ENCODE assay signal across 21 cellular contexts in the genomic region with DNA sequence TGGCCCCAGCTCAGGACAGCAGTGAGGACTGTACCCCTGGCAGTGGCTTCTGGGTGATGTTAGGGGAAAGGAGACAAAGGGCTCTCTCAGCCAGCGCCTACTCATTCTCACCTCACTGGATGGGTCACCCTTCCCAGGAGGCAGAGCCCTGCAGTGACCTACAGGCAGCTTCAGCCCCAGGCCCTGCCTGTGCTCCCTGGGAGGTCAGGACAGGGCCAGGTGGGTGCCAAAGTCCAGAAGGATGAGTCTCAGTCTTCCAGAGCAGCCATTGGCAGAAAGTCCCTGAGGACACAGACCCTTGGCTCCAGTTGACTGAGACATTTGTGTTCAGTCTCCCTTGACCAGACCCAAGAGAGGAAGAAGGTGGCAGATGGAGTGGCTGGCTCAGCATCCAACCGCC.
A peak's percentile ranks its signal among the peaks of the same experiment; 100 is the strongest.
DNase-seq lines count a peak whose midpoint lies in the region; ATAC-seq lines count a peak whose summit lies in the region.
"Had no signal": no experiment of that assay in that cellular context is flagged by ENCODE, and none has a peak within 500 bp of the region (broad histone marks: within the 10 kb centered on the region; RNA-seq: fewer than 3 reads in every experiment).

No MANE protein-coding gene starts in this region.

- no peak overlapping the region for H3K4ac ChIP-seq in neuronal stem cell (ENCODE audit: low read length)

- H3K9me3 ChIP-seq in BLaER1 = no peaks in the 10 kb centered on the region
- no peaks in the 10 kb centered on the region for H3K9me3 ChIP-seq in T-helper 17 cell (ENCODE audit: control insufficient read depth, low read length, poor library complexity, severe bottlenecking)
- H3K9me3 ChIP-seq in neuronal stem cell (replicated peaks in 1 of 2; ENCODE audit: control insufficient read depth in 2 of 2, insufficient read depth in 1 of 2, low read depth in 1 of 2, low read length in 2 of 2) = no peaks in the 10 kb centered on the region
- H3K9me3 ChIP-seq: A549, BE2C, HAP-1 had no signal

- no peaks in the 10 kb centered on the region for H3K9me3 Mint-ChIP-seq in activated T-cell treated with anti-CD3 and anti-CD28 coated beads, Interleukin-2, amount 50 U/mL, for 4 hours
- H3K9me3 Mint-ChIP-seq: CD4-positive, alpha-beta memory T cell; GM23338; HFFc6 had no signal

- H3K79me1 ChIP-seq in neuronal stem cell (ENCODE audit: low read depth, low read length) = no peaks in the 10 kb centered on the region

- H3K4me3 ChIP-seq in BLaER1 (no peak overlapping the region), neuronal stem cell (ENCODE audit: low read length in 2 of 2) (no peak overlapping the region)
- H3K4me3 ChIP-seq: A549, GM23338, HAP-1 had no signal

- H3K14ac ChIP-seq in neuronal stem cell (ENCODE audit: low read length) = no peak overlapping the region

- H3K27me3 Mint-ChIP-seq in T-helper 17 cell = peaks cover 57% of the 10 kb centered on the region
- H3K27me3 Mint-ChIP-seq in activated T-cell treated with anti-CD3 and anti-CD28 coated beads, Interleukin-2, amount 50 U/mL, for 4 hours (ENCODE audit: low read depth) = peaks cover 20% of the 10 kb centered on the region

- H3K36me3 Mint-ChIP-seq in T-helper 17 cell (ENCODE audit: low read depth) = no peaks in the 10 kb centered on the region
- no peaks in the 10 kb centered on the region for H3K36me3 Mint-ChIP-seq in activated T-cell treated with anti-CD3 and anti-CD28 coated beads, Interleukin-2, amount 50 U/mL, for 4 hours (ENCODE audit: insufficient read depth)
- H3K36me3 Mint-ChIP-seq: CD4-positive, alpha-beta memory T cell had no signal

- no peak overlapping the region for H2AFZ ChIP-seq in neuronal stem cell (ENCODE audit: low read length)
- H2AFZ ChIP-seq: GM23338 had no signal

- no peak overlapping the region for H2BK5ac ChIP-seq in neuronal stem cell (ENCODE audit: low read length)

- H3K9ac ChIP-seq in BLaER1 = no peak overlapping the region
- no peak overlapping the region for H3K9ac ChIP-seq in neuronal stem cell (ENCODE audit: low read depth, low read length, poor library complexity)

- DNase-seq in T-helper 17 cell (no peak), neuronal stem cell (ENCODE audit: low spot score) (no peak), NCI-H2196 treated with DMSO at 0.1 percent for 48 hours (lab: John Stamatoyannopoulos, UW; ENCODE audit: unreplicated experiment) (no peak), germinal center (ENCODE audit: low spot score) (no peak)
- no peak for DNase-seq in activated T-cell treated with anti-CD3 and anti-CD28 coated beads, Interleukin-2, amount 50 U/mL, for 4 hours
- DNase-seq: 8988T; ACHN; AML-193; BE2C; C1 segment of cervical spinal cord; Calu3; CD4-positive, alpha-beta memory T cell; COR-L47; DMS53; DMS79 treated with DMSO at 0.1 percent for 48 hours; GF-D8; HFFc6 had no signal

- peaks cover 5% of the 10 kb centered on the region for H3K4me1 Mint-ChIP-seq in T-helper 17 cell
- H3K4me1 Mint-ChIP-seq in activated T-cell treated with anti-CD3 and anti-CD28 coated beads, Interleukin-2, amount 50 U/mL, for 4 hours (ENCODE audit: low read depth) = peaks cover 2% of the 10 kb centered on the region

- H3K23ac ChIP-seq in neuronal stem cell (ENCODE audit: low read depth, low read length, poor library complexity) = peak overlapping the region; percentile 20

- peaks cover 3% of the 10 kb centered on the region; the same call in 1 of the 2 replicates for H3K27me3 ChIP-seq in BLaER1
- peaks cover 0 to 23% (median 0%) of the 10 kb centered on the region in 3 experiments for H3K27me3 ChIP-seq in neuronal stem cell (ENCODE audit: control insufficient read depth in 3 of 3, insufficient read depth in 3 of 3, low read depth in 1 of 3, low read length in 3 of 3)
- H3K27me3 ChIP-seq: BE2C had no signal

- peaks cover 37% of the 10 kb centered on the region for H3K4me1 ChIP-seq in BLaER1
- peaks cover 0 to 7% of the 10 kb centered on the region in 2 donors for H3K4me1 ChIP-seq in neuronal stem cell (ENCODE audit: control insufficient read depth in 2 of 2, insufficient read depth in 1 of 2, low read depth in 1 of 2, low read length in 2 of 2)
- H3K4me1 ChIP-seq: BE2C had no signal

- H4K8ac ChIP-seq in neuronal stem cell (ENCODE audit: low read depth, low read length) = no peak overlapping the region

- no peaks in the 10 kb centered on the region for H4K20me1 ChIP-seq in BLaER1

- H3K36me3 ChIP-seq in BLaER1 = no peaks in the 10 kb centered on the region
- H3K36me3 ChIP-seq in neuronal stem cell (replicated peaks in 1 of 2; ENCODE audit: control insufficient read depth in 2 of 2, insufficient read depth in 2 of 2, low read length in 2 of 2) = no peaks in the 10 kb centered on the region
- H3K36me3 ChIP-seq: BE2C, HAP-1 had no signal

- no peak overlapping the region for H3K18ac ChIP-seq in neuronal stem cell (ENCODE audit: low read length)

- H3K27ac ChIP-seq in BLaER1 = 0 out of 2 replicates have a peak overlapping the region, but pooled peaks have one; percentile 18
- H3K27ac ChIP-seq in neuronal stem cell (replicated peaks; ENCODE audit: low read length) = no peak overlapping the region
- H3K27ac ChIP-seq: A549 had no signal

- H3K4me3 Mint-ChIP-seq in T-helper 17 cell = peak overlapping the region; percentile 70
- no peak overlapping the region for H3K4me3 Mint-ChIP-seq in activated T-cell treated with anti-CD3 and anti-CD28 coated beads, Interleukin-2, amount 50 U/mL, for 4 hours
- H3K4me3 Mint-ChIP-seq: GM23338, HFFc6 had no signal

- H2AK5ac ChIP-seq in neuronal stem cell (ENCODE audit: low read depth, low read length) = peak overlapping the region; percentile 59

- no peak overlapping the region for H3K27ac Mint-ChIP-seq in T-helper 17 cell
- H3K27ac Mint-ChIP-seq: CD4-positive, alpha-beta memory T cell; GM23338; HFFc6 had no signal

- H3K4me2 ChIP-seq in BLaER1 (no peak overlapping the region), neuronal stem cell (ENCODE audit: insufficient read depth, low read length, poor library complexity, severe bottlenecking) (no peak overlapping the region)
- H3K4me2 ChIP-seq: A549, GM23338 had no signal

- no peak overlapping the region for H2BK120ac ChIP-seq in neuronal stem cell (ENCODE audit: low read depth, low read length)

- ATAC-seq in T-helper 17 cell = no peak
- ATAC-seq in activated T-cell treated with anti-CD3 and anti-CD28 coated beads, Interleukin-2, amount 50 U/mL, for 4 hours = no peak
- ATAC-seq: A549, GM23338 had no signal

- no CpG with 5 or more reads among the region's 2 CpGs for WGBS in neuronal stem cell (ENCODE audit: extremely low coverage in 2 of 2, insufficient read length in 2 of 2, insufficient replicate concordance in 1 of 2), 2 donors

- H2BK15ac ChIP-seq in neuronal stem cell (ENCODE audit: low read length) = no peak overlapping the region

- peak overlapping the region; percentile 26 for H2BK12ac ChIP-seq in neuronal stem cell (ENCODE audit: low read length)

- no peak overlapping the region for H4K91ac ChIP-seq in neuronal stem cell (ENCODE audit: low read depth, low read length, poor library complexity)
